ENCODE assay signal across 1 cellular context in genomic region chr11:13964771-13965074, GRCh38.
TF ChIP-seq lines count a peak whose summit lies in the region.

No MANE protein-coding gene starts in this region.

TF ChIP-seq in HEK293T, 16 proteins besides CTCF, POLR2A, EP300 and RAD21 (continued from another document):
- TF ChIP-seq FOXK2 (IDR thresholded peaks at IDR 0.05) (no peak), ARNT (IDR thresholded peaks at IDR 0.05) (no peak), BHLHE40 (IDR thresholded peaks at IDR 0.05; ENCODE audit: borderline replicate concordance) (no peak), SP1 (IDR thresholded peaks at IDR 0.05) (no peak), ZNF384 (IDR thresholded peaks at IDR 0.05) (no peak), LEF1 (IDR thresholded peaks at IDR 0.05; ENCODE audit: borderline replicate concordance) (no peak), HDGF (IDR thresholded peaks at IDR 0.05; ENCODE audit: borderline replicate concordance) (no peak), FOXM1 (IDR thresholded peaks at IDR 0.05; ENCODE audit: borderline replicate concordance) (no peak)
TF ChIP-seq in HEK293T: peak in this region for 0.
